Comparison of ENCODE assay signal across 30 cellular contexts in genomic region chr5:60257852-60258251, GRCh38.
A peak's percentile ranks its signal among the peaks of the same experiment; 100 is the strongest.
DNase-seq lines count a peak whose midpoint lies in the region; ATAC-seq and TF ChIP-seq lines count a peak whose summit lies in the region.
"Had no signal": no experiment of that assay in that cellular context is flagged by ENCODE, and none has a peak within 500 bp of the region (broad histone marks: within the 10 kb centered on the region; RNA-seq: fewer than 3 reads in every experiment).

No MANE protein-coding gene starts in this region.

- H3K36me3 Mint-ChIP-seq in neural progenitor cell = no peaks in the 10 kb centered on the region
- H3K36me3 Mint-ChIP-seq: natural killer cell; stimulated activated naive B cell treated with anti-CD40 and anti-IgM and Interleukin-4, amounts not matched to agents 10 μg/mL and 1 μg/mL and 100 μg/mL, for 72 hours had no signal

- peaks cover 10% of the 10 kb centered on the region for H3K4me1 ChIP-seq in neural progenitor cell
- H3K4me1 ChIP-seq: gastroesophageal sphincter, pancreas had no signal

- TF ChIP-seq CTCF in NB4 (IDR thresholded peaks at IDR 0.05; ENCODE audit: low read depth, low read length) (no peak), VCaP (conservative IDR thresholded peaks at IDR 0.05) (no peak), neural progenitor cell (IDR thresholded peaks at IDR 0.05) (no peak)

- H3K27ac Mint-ChIP-seq in neural progenitor cell = no peak overlapping the region
- H3K27ac Mint-ChIP-seq: activated naive CD4-positive, alpha-beta T cell treated with anti-CD3 and anti-CD28 coated beads for 36 hours; CD4-positive, alpha-beta T cell; effector memory CD8-positive, alpha-beta T cell; natural killer cell; stimulated activated naive B cell treated with anti-CD40 and anti-IgM and Interleukin-4, amounts not matched to agents 10 μg/mL and 1 μg/mL and 100 μg/mL, for 72 hours; T-helper 1 cell treated with Interleukin-12 subunit alpha and Interleukin-12 subunit beta and Interleukin-4 antibody, amounts not matched to agents 30 μg/mL and 1 μg/mL, for 36 hours had no signal

- DNase-seq in EH (ENCODE audit: low read depth) (peak; percentile 3), NB4 (ENCODE audit: low read depth) (peak; percentile 97), neural progenitor cell (ENCODE audit: low spot score) (no peak), NCI-H510A treated with DMSO at 0.1 percent for 48 hours (lab: John Stamatoyannopoulos, UW) (no peak), NCI-H2196 treated with DMSO at 0.1 percent for 48 hours (lab: John Stamatoyannopoulos, UW; ENCODE audit: unreplicated experiment) (no peak)
- DNase-seq: activated CD4-positive, alpha-beta T cell treated with anti-CD3 and anti-CD28 coated beads for 48 hours; activated naive CD4-positive, alpha-beta T cell treated with anti-CD3 and anti-CD28 coated beads for 36 hours; CD4-positive, alpha-beta T cell; DMS153; effector memory CD8-positive, alpha-beta T cell; GOT3; hippocampal formation; left ventricle myocardium superior; midbrain; natural killer cell; NCI-H1105; NCI-H2029 treated with DMSO at 0.1 percent for 48 hours; NCI-H226; NCI-H82; pancreas; right cardiac atrium; SHP77; stimulated activated CD4-positive, alpha-beta T cell treated with anti-CD3 and anti-CD28 coated beads, Interleukin-4, amount 100 ng/mL, for 24 hours; stimulated activated naive B cell treated with anti-CD40 and anti-IgM and Interleukin-4, amounts not matched to agents 10 μg/mL and 1 μg/mL and 100 μg/mL, for 72 hours had no signal

- peak overlapping the region; percentile 46 for H3K27ac ChIP-seq in VCaP
- H3K27ac ChIP-seq in neural progenitor cell = no peak overlapping the region
- H3K27ac ChIP-seq: coronary artery, gastroesophageal sphincter, pancreas had no signal

- peaks cover 4% of the 10 kb centered on the region for H3K4me1 Mint-ChIP-seq in neural progenitor cell
- H3K4me1 Mint-ChIP-seq: natural killer cell had no signal

- peak overlapping the region; percentile 11 for H2AFZ ChIP-seq in neural progenitor cell (replicated peaks)

- H3K36me3 ChIP-seq in neural progenitor cell = no peaks in the 10 kb centered on the region
- H3K36me3 ChIP-seq: gastroesophageal sphincter, pancreas had no signal

- no peaks in the 10 kb centered on the region for H3F3A ChIP-seq in neural progenitor cell (ENCODE audit: low read depth)

- H3K9me3 Mint-ChIP-seq in neural progenitor cell = no peaks in the 10 kb centered on the region
- H3K9me3 Mint-ChIP-seq: activated naive CD4-positive, alpha-beta T cell treated with anti-CD3 and anti-CD28 coated beads for 36 hours; stimulated activated naive B cell treated with anti-CD40 and anti-IgM and Interleukin-4, amounts not matched to agents 10 μg/mL and 1 μg/mL and 100 μg/mL, for 72 hours; T-helper 1 cell treated with Interleukin-12 subunit alpha and Interleukin-12 subunit beta and Interleukin-4 antibody, amounts not matched to agents 30 μg/mL and 1 μg/mL, for 36 hours had no signal

- no peaks in the 10 kb centered on the region for H3K79me2 ChIP-seq in neural progenitor cell (ENCODE audit: low read depth)

- no peaks in the 10 kb centered on the region for H3K27me3 Mint-ChIP-seq in neural progenitor cell (ENCODE audit: insufficient read depth, low read depth)
- H3K27me3 Mint-ChIP-seq: CD4-positive, alpha-beta T cell; effector memory CD8-positive, alpha-beta T cell; stimulated activated naive B cell treated with anti-CD40 and anti-IgM and Interleukin-4, amounts not matched to agents 10 μg/mL and 1 μg/mL and 100 μg/mL, for 72 hours had no signal

- H3K9ac ChIP-seq in neural progenitor cell = no peak overlapping the region

- peak overlapping the region; percentile 18 for H3K4me3 ChIP-seq in NB4 (ENCODE audit: low read depth, low read length)
- H3K4me3 ChIP-seq in neural progenitor cell = no peak overlapping the region
- H3K4me3 ChIP-seq: coronary artery, gastroesophageal sphincter, pancreas had no signal

- H3K4me2 ChIP-seq in neural progenitor cell = no peak overlapping the region

- H4K20me1 ChIP-seq in neural progenitor cell (ENCODE audit: low read depth) = no peaks in the 10 kb centered on the region

- no peak for ATAC-seq in HG03097 (IDR thresholded peaks at IDR 0.05; ENCODE audit: low FRiP score, unreplicated experiment)
- no peak for ATAC-seq in HG03175 (IDR thresholded peaks at IDR 0.05; ENCODE audit: unreplicated experiment)
- ATAC-seq: effector memory CD8-positive, alpha-beta T cell; gastroesophageal sphincter; left ventricle myocardium superior; pancreas; right cardiac atrium; stimulated activated naive B cell treated with anti-CD40 and anti-IgM and Interleukin-4, amounts not matched to agents 10 μg/mL and 1 μg/mL and 100 μg/mL, for 72 hours had no signal

- H3K27me3 ChIP-seq in neural progenitor cell = no peaks in the 10 kb centered on the region
- H3K27me3 ChIP-seq: gastroesophageal sphincter, pancreas had no signal

- H3K4me3 Mint-ChIP-seq in neural progenitor cell = no peak overlapping the region
- H3K4me3 Mint-ChIP-seq: activated naive CD4-positive, alpha-beta T cell treated with anti-CD3 and anti-CD28 coated beads for 36 hours; CD4-positive, alpha-beta T cell; effector memory CD8-positive, alpha-beta T cell; natural killer cell; stimulated activated naive B cell treated with anti-CD40 and anti-IgM and Interleukin-4, amounts not matched to agents 10 μg/mL and 1 μg/mL and 100 μg/mL, for 72 hours; T-helper 1 cell treated with Interleukin-12 subunit alpha and Interleukin-12 subunit beta and Interleukin-4 antibody, amounts not matched to agents 30 μg/mL and 1 μg/mL, for 36 hours had no signal

- H3K9me3 ChIP-seq in neural progenitor cell (ENCODE audit: low read depth) = no peaks in the 10 kb centered on the region
- H3K9me3 ChIP-seq: gastroesophageal sphincter, pancreas had no signal

- TF ChIP-seq POLR2A in NB4 (IDR thresholded peaks at IDR 0.05; ENCODE audit: extremely low read depth, insufficient read length) = no peak

Comparison
In these comparisons a context has a peak if more than half of its experiments do, and no peak if none do; other contexts are left out.
1. DNase-seq: peak in EH (single experiment) and NB4 (single experiment); none in neural progenitor cell (single experiment), NCI-H510A treated with DMSO at 0.1 percent for 48 hours (single experiment) and NCI-H2196 treated with DMSO at 0.1 percent for 48 hours (single experiment).